1 cellular context compared by ENCODE assay signal in genomic region chr9:127166651-127167524, GRCh38.
A peak's percentile ranks its signal among the peaks of the same experiment; 100 is the strongest.
TF ChIP-seq lines count a peak whose summit lies in the region.

No MANE protein-coding gene starts in this region.

TF ChIP-seq in K562, 482 proteins besides CTCF, POLR2A, EP300 and RAD21 (continued from another document and continues in another):
- TF ChIP-seq TOE1 (IDR thresholded peaks at IDR 0.05; ENCODE audit: borderline replicate concordance) (0 out of 2 replicates have a peak, but pooled peaks have one; percentile 26), TOE1 (CRISPR knock-in tag; IDR thresholded peaks at IDR 0.05; ENCODE audit: borderline replicate concordance, low read depth) (no peak), FOXJ3 (CRISPR knock-in tag; IDR thresholded peaks at IDR 0.05) (no peak), SIX5 (IDR thresholded peaks at IDR 0.05; ENCODE audit: borderline replicate concordance in 1 of 2, insufficient read depth in 1 of 2, low read depth in 1 of 2, low read length in 2 of 2) (no peak), GTF2A2 (tag; IDR thresholded peaks at IDR 0.05) (no peak), SNRNP70 (optimal IDR thresholded peaks at IDR 0.05; ENCODE audit: low read depth, low read length) (no peak), ELF4 (CRISPR knock-in tag; IDR thresholded peaks at IDR 0.05) (no peak), JUND (IDR thresholded peaks at IDR 0.05; ENCODE audit: borderline replicate concordance, low read depth, low read length) (peak; percentile 78), JUND (tag; IDR thresholded peaks at IDR 0.05; ENCODE audit: borderline replicate concordance, low read depth, low read length) (peak; percentile 41; the same call in 1 of the 3 replicates), TCF3 (CRISPR knock-in tag; IDR thresholded peaks at IDR 0.05) (peak; percentile 23; the same call in 1 of the 2 replicates), HNRNPL (IDR thresholded peaks at IDR 0.05; ENCODE audit: low read depth, low read length) (no peak), KAT2B (IDR thresholded peaks at IDR 0.05; ENCODE audit: low read depth, low read length) (no peak), RBFOX2 (IDR thresholded peaks at IDR 0.05; ENCODE audit: low read depth, low read length) (no peak), ETS2 (tag; IDR thresholded peaks at IDR 0.05; ENCODE audit: borderline replicate concordance, poor library complexity, severe bottlenecking) (no peak), PPARD (CRISPR knock-in tag; IDR thresholded peaks at IDR 0.05) (no peak), CLOCK (CRISPR knock-in tag; IDR thresholded peaks at IDR 0.05; ENCODE audit: borderline replicate concordance) (no peak), ZNF143 (CRISPR knock-in tag; IDR thresholded peaks at IDR 0.05) (no peak), SPI1 (IDR thresholded peaks at IDR 0.05; ENCODE audit: borderline replicate concordance, low read depth, low read length) (no peak), NR2F6 (CRISPR knock-in tag; IDR thresholded peaks at IDR 0.05) (no peak), ZNF778 (CRISPR knock-in tag; IDR thresholded peaks at IDR 0.05) (no peak), TFE3 (CRISPR knock-in tag; IDR thresholded peaks at IDR 0.05) (no peak), MTA2 (IDR thresholded peaks at IDR 0.05; ENCODE audit: low read depth) (0 out of 2 replicates have a peak, but pooled peaks have one; percentile 10), SAFB2 (IDR thresholded peaks at IDR 0.05; ENCODE audit: borderline replicate concordance, low read depth, low read length, severe bottlenecking) (no peak), TGIF2 (CRISPR knock-in tag; IDR thresholded peaks at IDR 0.05) (no peak), PTBP1 (IDR thresholded peaks at IDR 0.05; ENCODE audit: low read depth, low read length) (no peak), TAF15 (IDR thresholded peaks at IDR 0.05; ENCODE audit: low read depth, low read length) (no peak), SMC3 (conservative IDR thresholded peaks at IDR 0.05; ENCODE audit: insufficient read depth, low read depth, low read length) (no peak), NELFE (IDR thresholded peaks at IDR 0.05; ENCODE audit: insufficient read depth, insufficient read length) (no peak), HMG20A (CRISPR knock-in tag; conservative IDR thresholded peaks at IDR 0.05) (no peak), MYBL2 (IDR thresholded peaks at IDR 0.05; ENCODE audit: low read depth) (no peak), MYBL2 (CRISPR knock-in tag; IDR thresholded peaks at IDR 0.05; ENCODE audit: borderline replicate concordance) (no peak), RB1 (IDR thresholded peaks at IDR 0.05; ENCODE audit: low read depth) (no peak), FOXA1 (IDR thresholded peaks at IDR 0.05; ENCODE audit: borderline replicate concordance) (no peak), ZFP36 (IDR thresholded peaks at IDR 0.05; ENCODE audit: low read depth, low read length, partially characterized antibody) (no peak), EHMT2 (IDR thresholded peaks at IDR 0.05) (peak; percentile 68; the same call in 1 of the 2 replicates), ZNF584 (CRISPR knock-in tag; IDR thresholded peaks at IDR 0.05; ENCODE audit: low read depth) (no peak), TCF7 (IDR thresholded peaks at IDR 0.05; ENCODE audit: borderline replicate concordance) (no peak), ZNF274 (IDR thresholded peaks at IDR 0.05; ENCODE audit: borderline replicate concordance, low read depth, low read length) (no peak), DDX20 (tag; IDR thresholded peaks at IDR 0.05; ENCODE audit: low read depth) (no peak), BRF2 (IDR thresholded peaks at IDR 0.05; ENCODE audit: borderline replicate concordance, insufficient read depth, insufficient read length) (no peak), TFAM (CRISPR knock-in tag; conservative IDR thresholded peaks at IDR 0.05) (no peak), E2F8 (IDR thresholded peaks at IDR 0.05; ENCODE audit: low read depth, partially characterized antibody) (no peak), DEAF1 (CRISPR knock-in tag; IDR thresholded peaks at IDR 0.05) (no peak), ZNF23 (CRISPR knock-in tag; IDR thresholded peaks at IDR 0.05) (no peak), ZNF197 (CRISPR knock-in tag; IDR thresholded peaks at IDR 0.05; ENCODE audit: low read depth) (no peak), ZNF165 (CRISPR knock-in tag; IDR thresholded peaks at IDR 0.05; ENCODE audit: borderline replicate concordance) (no peak), RNF219 (CRISPR knock-in tag; IDR thresholded peaks at IDR 0.05) (no peak), RFX1 (IDR thresholded peaks at IDR 0.05) (no peak), ZNF699 (CRISPR knock-in tag; IDR thresholded peaks at IDR 0.05; ENCODE audit: insufficient replicate concordance) (no peak), PHB2 (IDR thresholded peaks at IDR 0.05; ENCODE audit: low read depth) (no peak), COPS2 (conservative IDR thresholded peaks at IDR 0.05) (no peak), MECOM (CRISPR knock-in tag; IDR thresholded peaks at IDR 0.05) (no peak), CC2D1A (IDR thresholded peaks at IDR 0.05) (no peak), HMGN3 (IDR thresholded peaks at IDR 0.05; ENCODE audit: borderline replicate concordance, extremely low read depth, insufficient read length, low read depth, low read length) (no peak), POLR3A (IDR thresholded peaks at IDR 0.05; ENCODE audit: borderline replicate concordance, extremely low read depth, insufficient read depth, insufficient read length) (no peak), E2F3 (CRISPR knock-in tag; IDR thresholded peaks at IDR 0.05) (no peak), KDM4B (IDR thresholded peaks at IDR 0.05; ENCODE audit: borderline replicate concordance in 2 of 2, low read depth in 1 of 2) (no peak), ZNF239 (CRISPR knock-in tag; IDR thresholded peaks at IDR 0.05) (no peak), ZNF217 (CRISPR knock-in tag; IDR thresholded peaks at IDR 0.05) (no peak), ZBED1 (IDR thresholded peaks at IDR 0.05) (no peak), SAP30 (IDR thresholded peaks at IDR 0.05; ENCODE audit: borderline replicate concordance, insufficient read depth, low read depth, low read length, poor library complexity, severe bottlenecking) (no peak), POLR2H (tag; IDR thresholded peaks at IDR 0.05; ENCODE audit: low read depth) (no peak), BHLHE40 (IDR thresholded peaks at IDR 0.05; ENCODE audit: low read length) (peak; percentile 82), DIDO1 (tag; IDR thresholded peaks at IDR 0.05; ENCODE audit: low read depth) (no peak), FOXO4 (CRISPR knock-in tag; IDR thresholded peaks at IDR 0.05) (no peak), FOXA3 (CRISPR knock-in tag; conservative IDR thresholded peaks at IDR 0.05 in 1 of 2, IDR thresholded peaks at IDR 0.05 in 1 of 2) (no peak), FOXP1 (CRISPR knock-in tag; IDR thresholded peaks at IDR 0.05) (no peak), JUNB (CRISPR knock-in tag; conservative IDR thresholded peaks at IDR 0.05) (no peak), ZNF263 (CRISPR knock-in tag; IDR thresholded peaks at IDR 0.05; ENCODE audit: borderline replicate concordance) (no peak), THRAP3 (IDR thresholded peaks at IDR 0.05; ENCODE audit: borderline replicate concordance) (no peak), EP400 (IDR thresholded peaks at IDR 0.05) (peak; percentile 48; the same call in 1 of the 2 replicates), NFATC3 (IDR thresholded peaks at IDR 0.05) (no peak), SETDB1 (IDR thresholded peaks at IDR 0.05; ENCODE audit: low read length) (no peak)
